ENCODE assay signal across 20 cellular contexts in genomic region chr10:85850736-85851135, GRCh38.
A peak's percentile ranks its signal among the peaks of the same experiment; 100 is the strongest.
DNase-seq lines count a peak whose midpoint lies in the region; ATAC-seq and TF ChIP-seq lines count a peak whose summit lies in the region.
"Had no signal": no experiment of that assay in that cellular context is flagged by ENCODE, and none has a peak within 500 bp of the region (broad histone marks: within the 10 kb centered on the region; RNA-seq: fewer than 3 reads in every experiment).

No MANE protein-coding gene starts in this region.

- RAD21 ChIA-PET in HCT116 (lab: Charles Lee; ENCODE audit: low non-redundant PET in 1 of 2, low total read pairs in 2 of 2, uncharacterized antibody in 2 of 2, unreplicated experiment in 2 of 2): no interaction called here

- no peak overlapping the region for H2AFZ ChIP-seq in HCT116 (ENCODE audit: low read depth, low read length, poor library complexity, severe bottlenecking)
- H2AFZ ChIP-seq: GM23248 had no signal

- H3K4me1 ChIP-seq in HCT116 (ENCODE audit: control insufficient read depth in 1 of 2, insufficient read depth in 2 of 2, low read length in 2 of 2): peaks cover 0 to 26% of the 10 kb centered on the region in 2 experiments; a peak in 1 of 4 replicates
- H3K4me1 ChIP-seq in RWPE2 (ENCODE audit: insufficient read depth, poor library complexity, severe bottlenecking): no peaks in the 10 kb centered on the region
- H3K4me1 ChIP-seq: A549 had no signal

- intact Hi-C loops in HCT116 (cut with micrococcal nuclease) (no loop called here), Right ventricle myocardium superior (cut with DNase I) (no loop called here)

- no peaks in the 10 kb centered on the region for H3K79me2 ChIP-seq in HCT116 (ENCODE audit: insufficient read depth, low read length)

- no TSS peak for BruUV-seq in HCT116 (replicated peaks; lab: Mats Ljungman, UMichigan)

- H4K20me1 ChIP-seq in HCT116 (ENCODE audit: insufficient read depth): no peaks in the 10 kb centered on the region

- CTCF ChIA-PET in HCT116 (lab: Charles Lee): no interaction called here

- no peak overlapping the region for H3K27ac ChIP-seq in HCT116 (ENCODE audit: low read depth, low read length)
- H3K27ac ChIP-seq in RWPE2 (ENCODE audit: poor library complexity, severe bottlenecking): peak overlapping the region; percentile 73
- H3K27ac ChIP-seq in temporal lobe (ENCODE audit: low read depth, low read length): peak overlapping the region; percentile 52
- H3K27ac ChIP-seq: A549, GM23248 had no signal

- no peaks in the 10 kb centered on the region; a peak in 1 of 4 replicates for H3K9me3 ChIP-seq in HCT116 (ENCODE audit: control insufficient read depth in 1 of 2, insufficient read depth in 1 of 2, low read depth in 1 of 2, low read length in 2 of 2)
- no peaks in the 10 kb centered on the region for H3K9me3 ChIP-seq in RWPE2 (ENCODE audit: severe bottlenecking)

- no peaks in the 10 kb centered on the region for H3K27me3 ChIP-seq in HCT116 (ENCODE audit: insufficient read depth, low read length)
- no peaks in the 10 kb centered on the region for H3K27me3 ChIP-seq in RWPE2 (ENCODE audit: insufficient read depth, poor library complexity, severe bottlenecking)

- no peak overlapping the region for H3K9ac ChIP-seq in HCT116 (ENCODE audit: low read length)
- H3K9ac ChIP-seq: GM23248 had no signal

- H3K4me3 ChIP-seq in HCT116 (replicated peaks in 1 of 2; ENCODE audit: low read depth in 1 of 2, low read length in 2 of 2): no peak overlapping the region
- H3K4me3 ChIP-seq in RWPE2 (ENCODE audit: severe bottlenecking): no peak overlapping the region
- H3K4me3 ChIP-seq: A549, GM23248 had no signal

- peak overlapping the region; percentile 7; the same call in 1 of the 2 replicates for H3K4me2 ChIP-seq in HCT116 (ENCODE audit: low read length)
- H3K4me2 ChIP-seq: A549 had no signal

- in situ Hi-C loops in Caki2 (cut with HindIII; ENCODE audit: low pct_unique_long_range_greater_than_20kb, low sequenced_read_pairs): no loop called here

- H3K36me3 ChIP-seq in HCT116 (ENCODE audit: control insufficient read depth in 1 of 2, insufficient read depth in 2 of 2, low read length in 2 of 2) (no peaks in the 10 kb centered on the region), RWPE2 (ENCODE audit: low read depth) (no peaks in the 10 kb centered on the region)

- no peak for TF ChIP-seq RAD21 in HCT116 (IDR thresholded peaks at IDR 0.05; ENCODE audit: low read depth)

- H3K9me2 ChIP-seq in HCT116 (ENCODE audit: insufficient read depth): no peaks in the 10 kb centered on the region

- TF ChIP-seq CTCF in HCT116 (IDR thresholded peaks at IDR 0.05 in 2 of 3, conservative IDR thresholded peaks at IDR 0.05 in 1 of 3; ENCODE audit: borderline replicate concordance in 1 of 3, insufficient read depth in 1 of 3, low read depth in 2 of 3, low read length in 2 of 3) (no peak), RWPE2 (IDR thresholded peaks at IDR 0.05; ENCODE audit: poor library complexity, severe bottlenecking) (no peak)

- POLR2A ChIA-PET in HCT116 (lab: Charles Lee): no interaction called here

- no peak for TF ChIP-seq POLR2A in HCT116 (IDR thresholded peaks at IDR 0.05; ENCODE audit: borderline replicate concordance, extremely low read depth, insufficient read depth, insufficient read length)

- DNase-seq in Caki2 (ENCODE audit: low read depth) (peak; percentile 14), HCT116 (ENCODE audit: low read depth, low spot score) (no peak), RWPE2 (ENCODE audit: low spot score) (no peak), SKM-1 (lab: John Stamatoyannopoulos, UW; ENCODE audit: unreplicated experiment) (no peak), Right ventricle myocardium superior (no peak)
- DNase-seq: 8988T; ACHN; C1 segment of cervical spinal cord; CD4-positive, alpha-beta memory T cell; COR-L47; DMS 273 treated with DMSO at 0.1 percent for 48 hours; DMS79; GDM1; H7; HCEC 1CT; HFFc6 had no signal

- ATAC-seq in HCT116: no peak
- ATAC-seq in RWPE2 (ENCODE audit: low read depth): no peak
- no peak for ATAC-seq in HG02852 (IDR thresholded peaks at IDR 0.05; ENCODE audit: unreplicated experiment)
- ATAC-seq in Right ventricle myocardium superior (ENCODE audit: poor library complexity): no peak
- ATAC-seq: A549 had no signal

TF ChIP-seq in HCT116, 20 proteins besides CTCF, POLR2A, EP300 and RAD21:
- TF ChIP-seq POLR2AphosphoS5 (IDR thresholded peaks at IDR 0.05; ENCODE audit: low read depth, low read length): no peak
- TF ChIP-seq CEBPB (IDR thresholded peaks at IDR 0.05; ENCODE audit: low read depth): no peak
- TF ChIP-seq ATF3 (IDR thresholded peaks at IDR 0.05): no peak
- TF ChIP-seq YY1 (IDR thresholded peaks at IDR 0.05; ENCODE audit: extremely low read depth, insufficient replicate concordance, low read depth, low read length): no peak
- TF ChIP-seq ZFX (IDR thresholded peaks at IDR 0.05): no peak
- TF ChIP-seq EGR1 (IDR thresholded peaks at IDR 0.05; ENCODE audit: low read depth): no peak
- no peak for TF ChIP-seq ZNF274 (IDR thresholded peaks at IDR 0.05; ENCODE audit: low read depth, low read length)
- TF ChIP-seq JUND (IDR thresholded peaks at IDR 0.05): no peak
- no peak for TF ChIP-seq CBX3 (IDR thresholded peaks at IDR 0.05; ENCODE audit: low read depth)
- no peak for TF ChIP-seq ELF1 (IDR thresholded peaks at IDR 0.05; ENCODE audit: borderline replicate concordance, low read depth)
- TF ChIP-seq MAX (IDR thresholded peaks at IDR 0.05): no peak
- no peak for TF ChIP-seq EZH2 (IDR thresholded peaks at IDR 0.05)
- TF ChIP-seq TCF7L2 (IDR thresholded peaks at IDR 0.05; ENCODE audit: borderline replicate concordance, extremely low read depth, insufficient read depth, insufficient read length): no peak
- no peak for TF ChIP-seq SIN3A (IDR thresholded peaks at IDR 0.05; ENCODE audit: low read depth)
- no peak for TF ChIP-seq FOSL1 (IDR thresholded peaks at IDR 0.05; ENCODE audit: low read depth)
- TF ChIP-seq ZBTB33 (IDR thresholded peaks at IDR 0.05; ENCODE audit: extremely low read depth, insufficient replicate concordance, low read length): no peak
- TF ChIP-seq SP1 (IDR thresholded peaks at IDR 0.05; ENCODE audit: low read depth): no peak
- TF ChIP-seq REST (IDR thresholded peaks at IDR 0.05; ENCODE audit: low read depth): no peak
TF ChIP-seq in HCT116: peak in this region for 0.
